1 cellular context compared by ENCODE assay signal in the genomic region with DNA sequence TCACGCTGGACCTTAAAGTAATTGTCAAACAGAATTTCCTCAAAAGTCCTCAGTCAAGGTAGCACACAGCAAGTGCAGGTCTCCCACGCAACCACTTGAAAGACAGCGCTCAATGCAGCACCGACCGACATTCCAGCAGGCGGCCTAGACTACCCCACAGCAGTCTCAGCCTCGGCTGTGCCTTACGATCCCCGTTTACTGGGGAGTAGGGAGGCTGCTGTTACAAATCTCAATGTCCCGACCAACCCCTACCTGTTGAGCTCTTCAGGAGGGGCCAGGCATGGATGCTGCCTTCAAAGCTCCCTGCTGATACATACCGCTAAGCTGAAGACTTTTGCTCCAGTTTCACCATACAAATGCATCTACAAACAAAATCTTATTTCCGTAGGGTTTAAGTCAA.
TF ChIP-seq lines count a peak whose summit lies in the region.

No MANE protein-coding gene starts in this region.

TF ChIP-seq in SK-N-SH, 30 proteins besides CTCF, POLR2A, EP300 and RAD21 (continued from another document):
- TF ChIP-seq, protein P1, sequence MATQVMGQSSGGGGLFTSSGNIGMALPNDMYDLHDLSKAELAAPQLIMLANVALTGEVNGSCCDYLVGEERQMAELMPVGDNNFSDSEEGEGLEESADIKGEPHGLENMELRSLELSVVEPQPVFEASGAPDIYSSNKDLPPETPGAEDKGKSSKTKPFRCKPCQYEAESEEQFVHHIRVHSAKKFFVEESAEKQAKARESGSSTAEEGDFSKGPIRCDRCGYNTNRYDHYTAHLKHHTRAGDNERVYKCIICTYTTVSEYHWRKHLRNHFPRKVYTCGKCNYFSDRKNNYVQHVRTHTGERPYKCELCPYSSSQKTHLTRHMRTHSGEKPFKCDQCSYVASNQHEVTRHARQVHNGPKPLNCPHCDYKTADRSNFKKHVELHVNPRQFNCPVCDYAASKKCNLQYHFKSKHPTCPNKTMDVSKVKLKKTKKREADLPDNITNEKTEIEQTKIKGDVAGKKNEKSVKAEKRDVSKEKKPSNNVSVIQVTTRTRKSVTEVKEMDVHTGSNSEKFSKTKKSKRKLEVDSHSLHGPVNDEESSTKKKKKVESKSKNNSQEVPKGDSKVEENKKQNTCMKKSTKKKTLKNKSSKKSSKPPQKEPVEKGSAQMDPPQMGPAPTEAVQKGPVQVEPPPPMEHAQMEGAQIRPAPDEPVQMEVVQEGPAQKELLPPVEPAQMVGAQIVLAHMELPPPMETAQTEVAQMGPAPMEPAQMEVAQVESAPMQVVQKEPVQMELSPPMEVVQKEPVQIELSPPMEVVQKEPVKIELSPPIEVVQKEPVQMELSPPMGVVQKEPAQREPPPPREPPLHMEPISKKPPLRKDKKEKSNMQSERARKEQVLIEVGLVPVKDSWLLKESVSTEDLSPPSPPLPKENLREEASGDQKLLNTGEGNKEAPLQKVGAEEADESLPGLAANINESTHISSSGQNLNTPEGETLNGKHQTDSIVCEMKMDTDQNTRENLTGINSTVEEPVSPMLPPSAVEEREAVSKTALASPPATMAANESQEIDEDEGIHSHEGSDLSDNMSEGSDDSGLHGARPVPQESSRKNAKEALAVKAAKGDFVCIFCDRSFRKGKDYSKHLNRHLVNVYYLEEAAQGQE (IDR thresholded peaks at IDR 0.05; ENCODE audit: low read depth, low read length): no peak
